ENCODE assay signal across 8 cellular contexts in genomic region chr15:88258021-88258641, GRCh38. TPM values are rescaled to one million over a fixed set of nuclear protein-coding genes. Genes with fewer than 3 reads are reported as not detected.
DNase-seq lines count a peak whose midpoint lies in the region.

No MANE protein-coding gene starts in this region.

- H2AFZ ChIP-seq in neuronal stem cell (ENCODE audit: low read length), result peak overlapping the region; percentile 67

- WGBS in neuronal stem cell (ENCODE audit: extremely low coverage in 2 of 2, insufficient read length in 2 of 2, insufficient replicate concordance in 1 of 2), 2 donors, result no CpG with 5 or more reads among the region's 20 CpGs

- DNase-seq in G401 (ENCODE audit: low spot score) (peak; percentile 87), NCI-H1048 (lab: John Stamatoyannopoulos, UW) (peak; percentile 56), dermis blood vessel endothelial cell (peak; percentile 7), neuronal stem cell (ENCODE audit: low spot score) (peak; percentile 51), NCI-H2171 treated with DMSO at 0.1 percent for 48 hours (lab: John Stamatoyannopoulos, UW) (no peak), NCI-H1436 (lab: John Stamatoyannopoulos, UW) (no peak), SKM-1 treated with dmso at 0.1 percent for 144 hours (lab: John Stamatoyannopoulos, UW; ENCODE audit: unreplicated experiment) (no peak), NCI-H2196 (lab: John Stamatoyannopoulos, UW; ENCODE audit: unreplicated experiment) (no peak)

- no peaks in the 10 kb centered on the region for H3K79me1 ChIP-seq in neuronal stem cell (ENCODE audit: low read depth, low read length)

- no peak overlapping the region for H2AK5ac ChIP-seq in neuronal stem cell (ENCODE audit: low read depth, low read length)

- H4K8ac ChIP-seq in neuronal stem cell (ENCODE audit: low read depth, low read length), result no peak overlapping the region

- no peak overlapping the region for H2BK120ac ChIP-seq in neuronal stem cell (ENCODE audit: low read depth, low read length)

- H3K27me3 ChIP-seq in neuronal stem cell (ENCODE audit: control insufficient read depth in 3 of 3, insufficient read depth in 3 of 3, low read depth in 1 of 3, low read length in 3 of 3), result peaks cover 5 to 81% (median 24%) of the 10 kb centered on the region in 3 experiments

- H3K4me3 ChIP-seq in neuronal stem cell (ENCODE audit: low read length in 2 of 2), result peak overlapping the region in 1 of 2 donors; percentile 85

- H2BK12ac ChIP-seq in neuronal stem cell (ENCODE audit: low read length), result no peak overlapping the region

- H4K91ac ChIP-seq in neuronal stem cell (ENCODE audit: low read depth, low read length, poor library complexity), result no peak overlapping the region

- H2BK5ac ChIP-seq in neuronal stem cell (ENCODE audit: low read length), result peak overlapping the region; percentile 63

- H3K23ac ChIP-seq in neuronal stem cell (ENCODE audit: low read depth, low read length, poor library complexity), result peak overlapping the region; percentile 13

- no peak overlapping the region for H3K14ac ChIP-seq in neuronal stem cell (ENCODE audit: low read length)

- peak overlapping the region; percentile 54 for H3K27ac ChIP-seq in neuronal stem cell (replicated peaks; ENCODE audit: low read length)

- peak overlapping the region; percentile 9 for H3K9ac ChIP-seq in neuronal stem cell (ENCODE audit: low read depth, low read length, poor library complexity)

- H3K9me3 ChIP-seq in neuronal stem cell (replicated peaks in 1 of 2; ENCODE audit: control insufficient read depth in 2 of 2, insufficient read depth in 1 of 2, low read depth in 1 of 2, low read length in 2 of 2), result no peaks in the 10 kb centered on the region

- H3K36me3 ChIP-seq in neuronal stem cell (replicated peaks in 1 of 2; ENCODE audit: control insufficient read depth in 2 of 2, insufficient read depth in 2 of 2, low read length in 2 of 2), result no peaks in the 10 kb centered on the region

- H3K18ac ChIP-seq in neuronal stem cell (ENCODE audit: low read length), result peak overlapping the region; percentile 38

- peak overlapping the region; percentile 90 for H2BK15ac ChIP-seq in neuronal stem cell (ENCODE audit: low read length)

- H3K4me1 ChIP-seq in neuronal stem cell (ENCODE audit: control insufficient read depth in 2 of 2, insufficient read depth in 1 of 2, low read depth in 1 of 2, low read length in 2 of 2), result peaks cover 4 to 11% of the 10 kb centered on the region in 2 donors

- H3K4ac ChIP-seq in neuronal stem cell (ENCODE audit: low read length), result no peak overlapping the region

- in situ Hi-C loops in G401 (cut with HindIII; ENCODE audit: low sequenced_read_pairs), result no loop called here

- H3K4me2 ChIP-seq in neuronal stem cell (ENCODE audit: insufficient read depth, low read length, poor library complexity, severe bottlenecking), result peak overlapping the region; percentile 97

RNA-seq across cellular contexts. Expression of gene NTRK3, which starts 1.6 kb away (rescaled TPM):
- 2.5 and 6.8 TPM in 2 replicates for total RNA-seq in G401 (2014; rRNA removed; shearing (Covaris generic))
- total RNA-seq in dermis blood vessel endothelial cell, result under 0.01 TPM in 1 of 2 replicates, not detected in the other
- 7.7 TPM for polyA plus RNA-seq in neuronal stem cell (2013, experiment 1 of 2)
- polyA plus RNA-seq in neuronal stem cell (2013, experiment 2 of 2), result 7.6 TPM

Comparison
In these comparisons a context has a peak if more than half of its experiments do, and no peak if none do; other contexts are left out.
1. DNase-seq: peak in G401 (single experiment), NCI-H1048 (single experiment), dermis blood vessel endothelial cell (single experiment) and neuronal stem cell (single experiment); none in NCI-H2171 treated with DMSO at 0.1 percent for 48 hours (single experiment), NCI-H1436 (single experiment), SKM-1 treated with dmso at 0.1 percent for 144 hours (single experiment) and NCI-H2196 (single experiment).